In genomic region chr10:35359873-35360272, GRCh38 we compare ENCODE assay signal across 19 cellular contexts. TPM values are rescaled to one million over a fixed set of nuclear protein-coding genes. Genes with fewer than 3 reads are reported as not detected.
DNase-seq lines count a peak whose midpoint lies in the region; ATAC-seq, FAIRE-seq and TF ChIP-seq lines count a peak whose summit lies in the region.
"Had no signal": no experiment of that assay in that cellular context is flagged by ENCODE, and none has a peak within 500 bp of the region (broad histone marks: within the 10 kb centered on the region; RNA-seq: fewer than 3 reads in every experiment).

No MANE protein-coding gene starts in this region.

- H3K36me3 Mint-ChIP-seq in glutamatergic neuron (ENCODE audit: unreplicated experiment), result peaks cover 4% of the 10 kb centered on the region
- H3K36me3 Mint-ChIP-seq in neural crest cell (ENCODE audit: low read depth), result no peaks in the 10 kb centered on the region
- H3K36me3 Mint-ChIP-seq in endodermal cell (ENCODE audit: low read depth), result peaks cover 4% of the 10 kb centered on the region

- no peak for TF ChIP-seq EP300 in upper lobe of left lung (IDR thresholded peaks at IDR 0.05)

- H3K4me1 ChIP-seq in right lobe of liver (peaks cover 0 to 6% (median under 1%) of the 10 kb centered on the region in 4 donors), upper lobe of left lung (peaks cover 13 to 33% (median 22%) of the 10 kb centered on the region in 4 donors), endodermal cell (ENCODE audit: control insufficient read depth, insufficient read depth, low read length) (peaks cover 7% of the 10 kb centered on the region)

- peaks cover 6% of the 10 kb centered on the region for H3K9me3 Mint-ChIP-seq in glutamatergic neuron (ENCODE audit: unreplicated experiment)
- no peaks in the 10 kb centered on the region for H3K9me3 Mint-ChIP-seq in neural crest cell
- peaks cover 2% of the 10 kb centered on the region for H3K9me3 Mint-ChIP-seq in endodermal cell

- peak; percentile 6 for FAIRE-seq in H54 (lab: Jason Lieb, UNC)
- FAIRE-seq: GM12891, GM18507 had no signal

- WGBS in right lobe of liver (ENCODE audit: insufficient coverage, low coverage, low lambda C conversion rate, missing lambda C conversion rate), result 50% methylated on average over 4 of the region's 4 CpGs
- 90 to 94% methylated on average over 4 of the region's 4 CpGs for WGBS in upper lobe of left lung, 2 donors
- 92% methylated on average over 4 of the region's 4 CpGs; no CpG with 5 or more reads in 1 of the 2 experiments for WGBS in endodermal cell (ENCODE audit: insufficient coverage in 1 of 2, insufficient read length in 1 of 2), 2 experiments

- no peak overlapping the region for H3K9ac ChIP-seq in endodermal cell (ENCODE audit: extremely low read depth, low read length, poor library complexity, severe bottlenecking)

- H3K36me3 ChIP-seq in right lobe of liver, result no peaks in the 10 kb centered on the region
- no peaks in the 10 kb centered on the region for H3K36me3 ChIP-seq in upper lobe of left lung
- H3K36me3 ChIP-seq in endodermal cell (ENCODE audit: control insufficient read depth, insufficient read depth, low read length), result no peaks in the 10 kb centered on the region

- H3K9me3 ChIP-seq in right lobe of liver (no peaks in the 10 kb centered on the region), upper lobe of left lung (no peaks in the 10 kb centered on the region), endodermal cell (ENCODE audit: control insufficient read depth, low read length) (no peaks in the 10 kb centered on the region)

- H3K27ac Mint-ChIP-seq in glutamatergic neuron (ENCODE audit: unreplicated experiment) (peak overlapping the region; percentile 6), neural crest cell (ENCODE audit: unreplicated experiment) (peak overlapping the region; percentile 35), endodermal cell (no peak overlapping the region)
- H3K27ac Mint-ChIP-seq: CD4-positive, alpha-beta memory T cell had no signal

- H3K4me3 ChIP-seq in right lobe of liver, result no peak overlapping the region
- H3K4me3 ChIP-seq in upper lobe of left lung, result no peak overlapping the region
- H3K4me3 ChIP-seq in endodermal cell (ENCODE audit: low read length), result no peak overlapping the region

- no peak overlapping the region for H3K27ac ChIP-seq in right lobe of liver
- no peak overlapping the region for H3K27ac ChIP-seq in upper lobe of left lung
- no peak overlapping the region for H3K27ac ChIP-seq in endodermal cell (ENCODE audit: low read depth, low read length)

- H3K27me3 Mint-ChIP-seq in glutamatergic neuron (ENCODE audit: unreplicated experiment) (peaks cover 4% of the 10 kb centered on the region), neural crest cell (ENCODE audit: low read depth) (no peaks in the 10 kb centered on the region), endodermal cell (ENCODE audit: insufficient read depth) (no peaks in the 10 kb centered on the region)
- H3K27me3 Mint-ChIP-seq: CD4-positive, alpha-beta memory T cell had no signal

- peaks cover 49% of the 10 kb centered on the region for H3K4me1 Mint-ChIP-seq in glutamatergic neuron (ENCODE audit: low read depth, unreplicated experiment)
- H3K4me1 Mint-ChIP-seq in neural crest cell, result peaks cover 9% of the 10 kb centered on the region
- peaks cover 17% of the 10 kb centered on the region for H3K4me1 Mint-ChIP-seq in endodermal cell

- no peak for DNase-seq in H54 (ENCODE audit: insufficient read length, low spot score)
- no peak for DNase-seq in glutamatergic neuron
- no peak for DNase-seq in right lobe of liver
- DNase-seq in neural crest cell (ENCODE audit: low read depth, low spot score), result no peak
- no peak for DNase-seq in upper lobe of left lung
- DNase-seq in effector CD8-positive, alpha-beta T cell (lab: John Stamatoyannopoulos, UW), result no peak
- DNase-seq in endodermal cell, result no peak
- DNase-seq: C1 segment of cervical spinal cord; Calu3; CD4-positive, alpha-beta memory T cell; COR-L47; DMS53; DMS79 treated with DMSO at 0.1 percent for 48 hours; GF-D8; GOT3; H7; HCEC 1CT had no signal

- TF ChIP-seq POLR2A in H54 (IDR thresholded peaks at IDR 0.05; ENCODE audit: low read depth, low read length), result no peak
- no peak for TF ChIP-seq POLR2A in right lobe of liver (IDR thresholded peaks at IDR 0.05)
- no peak for TF ChIP-seq POLR2A in upper lobe of left lung (IDR thresholded peaks at IDR 0.05)

- TF ChIP-seq CTCF in glutamatergic neuron (IDR thresholded peaks at IDR 0.05; ENCODE audit: partially characterized antibody, unreplicated experiment) (no peak), right lobe of liver (IDR thresholded peaks at IDR 0.05) (no peak), neural crest cell (conservative IDR thresholded peaks at IDR 0.05) (no peak), upper lobe of left lung (IDR thresholded peaks at IDR 0.05) (no peak), endodermal cell (conservative IDR thresholded peaks at IDR 0.05) (no peak)

- H3K4me3 Mint-ChIP-seq in glutamatergic neuron (ENCODE audit: unreplicated experiment) (no peak overlapping the region), neural crest cell (no peak overlapping the region), endodermal cell (no peak overlapping the region)

- peak in 3 of 4 donors; percentile 41 to 65 (median 57) for ATAC-seq in right lobe of liver
- ATAC-seq in upper lobe of left lung (ENCODE audit: low FRiP score in 2 of 2), result no peak

- H3K27me3 ChIP-seq in right lobe of liver (no peaks in the 10 kb centered on the region), upper lobe of left lung (no peaks in the 10 kb centered on the region), endodermal cell (ENCODE audit: control insufficient read depth, insufficient read depth, low read length, poor library complexity, severe bottlenecking) (no peaks in the 10 kb centered on the region)

- intact Hi-C loops in right lobe of liver (cut with DNase I), result no loop called here

RNA-seq across cellular contexts. Expression of gene CCNY, which starts 23.6 kb away (rescaled TPM):
- total RNA-seq in glutamatergic neuron (ENCODE audit: unreplicated experiment) (219 TPM), right lobe of liver (10 to 100 TPM; 22.4 to 49.2 (median 41.4) TPM), neural crest cell (57.0 and 63.1 TPM in 2 replicates), upper lobe of left lung (10 to 100 TPM; 22.0 to 80.8 (median 52.5) TPM), endodermal cell (10 to 100 TPM; 60.5 to 65.9 TPM)
- 47.6 TPM for polyA plus RNA-seq in endodermal cell (2013, experiment 1 of 2)
- 44.6 TPM for polyA plus RNA-seq in endodermal cell (2013, experiment 2 of 2)

Comparison
In these comparisons a context has a peak if more than half of its experiments do, and no peak if none do; other contexts are left out.
1. ATAC-seq: peak in right lobe of liver (3 of 4); none in upper lobe of left lung (0 of 2).